Comparison of ENCODE assay signal across 40 cellular contexts in genomic region chr1:119268879-119269278, GRCh38.
"Had no signal": no experiment of that assay in that cellular context is flagged by ENCODE, and none has a peak within 500 bp of the region (broad histone marks: within the 10 kb centered on the region; RNA-seq: fewer than 3 reads in every experiment).

No MANE protein-coding gene starts in this region.

- ATAC-seq: activated CD4-positive, alpha-beta T cell treated with anti-CD3 and anti-CD28 coated beads for 36 hours; activated CD4-positive, CD25-positive, alpha-beta regulatory T cell treated with anti-CD3 and anti-CD28 coated beads, Interleukin-2, amount 50 U/mL, for 24 hours; activated CD8-positive, alpha-beta memory T cell treated with anti-CD3 and anti-CD28 coated beads, Interleukin-2, amount 10 ng/mL, durations not matched to agents 7 days and 5 days; activated CD8-positive, alpha-beta T cell treated with anti-CD3 and anti-CD28 coated beads, Interleukin-2, amount 10 ng/mL, durations not matched to agents 7 days and 5 days; activated naive CD4-positive, alpha-beta T cell treated with anti-CD3 and anti-CD28 coated beads, Interleukin-2, amount 50 U/mL, for 72 hours; activated T-cell treated with anti-CD3 and anti-CD28 coated beads, Interleukin-2, amount 50 U/mL, for 4 hours; activated T-cell treated with anti-CD3 and anti-CD28 coated beads, Interleukin-2, amount 50 U/mL, for 72 hours; activated T-helper 17 cell treated with anti-CD3 and anti-CD28 coated beads, Interleukin-2, amount 50 U/mL, for 72 hours; WTC11 had no signal

- H3K9me3 ChIP-seq: adrenal gland had no signal

- FAIRE-seq: bronchial epithelial cell, TTC549 had no signal

- H3K4me1 Mint-ChIP-seq: activated CD4-positive, alpha-beta memory T cell treated with anti-CD3 and anti-CD28 coated beads, Interleukin-2, amount 10 ng/mL, durations not matched to agents 7 days and 5 days; activated CD4-positive, alpha-beta T cell treated with anti-CD3 and anti-CD28 coated beads for 36 hours; activated CD4-positive, alpha-beta T cell treated with anti-CD3 and anti-CD28 coated beads, Interleukin-2, amount 10 ng/mL, durations not matched to agents 7 days and 5 days; activated CD8-positive, alpha-beta memory T cell treated with anti-CD3 and anti-CD28 coated beads, Interleukin-2, amount 10 ng/mL, durations not matched to agents 7 days and 5 days; activated T-helper 17 cell treated with anti-CD3 and anti-CD28 coated beads, Interleukin-2, amount 50 U/mL, for 72 hours; brain; central memory CD8-positive, alpha-beta T cell; WTC11 had no signal

- H3K4me3 ChIP-seq: adrenal gland, cardiac muscle cell had no signal

- H3K27me3 ChIP-seq: adrenal gland had no signal

- H3K4me1 ChIP-seq: adrenal gland had no signal

- H3K36me3 ChIP-seq: adrenal gland, cardiac muscle cell, WERI-Rb-1 had no signal

- H3K9me3 Mint-ChIP-seq: activated CD4-positive, alpha-beta memory T cell treated with anti-CD3 and anti-CD28 coated beads, Interleukin-2, amount 10 ng/mL, durations not matched to agents 7 days and 5 days; activated CD4-positive, alpha-beta T cell treated with anti-CD3 and anti-CD28 coated beads, Interleukin-2, amount 10 ng/mL, durations not matched to agents 7 days and 5 days; activated naive CD4-positive, alpha-beta T cell treated with anti-CD3 and anti-CD28 coated beads for 36 hours; activated naive CD4-positive, alpha-beta T cell treated with anti-CD3 and anti-CD28 coated beads, Interleukin-2, amount 50 U/mL, for 72 hours; activated naive CD8-positive, alpha-beta T cell treated with anti-CD3 and anti-CD28 coated beads for 36 hours; activated T-cell treated with anti-CD3 and anti-CD28 coated beads, Interleukin-2, amount 50 U/mL, for 4 hours; activated T-cell treated with anti-CD3 and anti-CD28 coated beads, Interleukin-2, amount 50 U/mL, for 72 hours; activated T-helper 1 cell treated with anti-CD3 and anti-CD28 coated beads, Interleukin-12 subunit alpha, Interleukin-12 subunit beta, Interleukin-2, Interleukin-4 antibody, amounts not matched to agents 30 ng/mL and 10 ng/mL and 1 ng/mL, durations not matched to agents 14 hours and 24 hours and 36 hours; activated T-helper 17 cell treated with anti-CD3 and anti-CD28 coated beads, Interleukin-2, amount 50 U/mL, for 72 hours; central memory CD8-positive, alpha-beta T cell; T-helper 1 cell treated with Interleukin-12 subunit alpha and Interleukin-12 subunit beta and Interleukin-4 antibody, amounts not matched to agents 30 μg/mL and 1 μg/mL, for 36 hours; T-helper 2 cell treated with Interferon-gamma antibody and Interleukin-4, amounts not matched to agents 5 μg/mL and 100 μg/mL, for 36 hours had no signal

- H3K27ac ChIP-seq: adrenal gland, cardiac muscle cell, WERI-Rb-1 had no signal

- H3K4me3 Mint-ChIP-seq: activated CD4-positive, alpha-beta memory T cell treated with anti-CD3 and anti-CD28 coated beads, Interleukin-2, amount 10 ng/mL, durations not matched to agents 7 days and 5 days; activated CD4-positive, alpha-beta T cell treated with anti-CD3 and anti-CD28 coated beads for 36 hours; activated CD4-positive, alpha-beta T cell treated with anti-CD3 and anti-CD28 coated beads, Interleukin-2, amount 10 ng/mL, durations not matched to agents 7 days and 5 days; activated CD8-positive, alpha-beta memory T cell treated with anti-CD3 and anti-CD28 coated beads, Interleukin-2, amount 10 ng/mL, durations not matched to agents 7 days and 5 days; activated CD8-positive, alpha-beta T cell treated with anti-CD3 and anti-CD28 coated beads, Interleukin-2, amount 10 ng/mL, durations not matched to agents 7 days and 5 days; activated naive CD4-positive, alpha-beta T cell treated with anti-CD3 and anti-CD28 coated beads for 36 hours; activated naive CD8-positive, alpha-beta T cell treated with anti-CD3 and anti-CD28 coated beads for 36 hours; activated T-cell treated with anti-CD3 and anti-CD28 coated beads, Interleukin-2, amount 50 U/mL, for 4 hours; activated T-cell treated with anti-CD3 and anti-CD28 coated beads, Interleukin-2, amount 50 U/mL, for 72 hours; activated T-helper 1 cell treated with anti-CD3 and anti-CD28 coated beads, Interleukin-12 subunit alpha, Interleukin-12 subunit beta, Interleukin-2, Interleukin-4 antibody, amounts not matched to agents 30 ng/mL and 10 ng/mL and 1 ng/mL, durations not matched to agents 14 hours and 24 hours and 36 hours; activated T-helper 17 cell treated with anti-CD3 and anti-CD28 coated beads, Interleukin-2, amount 50 U/mL, for 72 hours; brain; central memory CD8-positive, alpha-beta T cell; T-helper 1 cell treated with Interleukin-12 subunit alpha and Interleukin-12 subunit beta and Interleukin-4 antibody, amounts not matched to agents 30 μg/mL and 1 μg/mL, for 36 hours; T-helper 2 cell treated with Interferon-gamma antibody and Interleukin-4, amounts not matched to agents 5 μg/mL and 100 μg/mL, for 36 hours; WTC11 had no signal

- DNase-seq: activated CD4-positive, alpha-beta memory T cell treated with anti-CD3 and anti-CD28 coated beads, Interleukin-2, amount 10 ng/mL, durations not matched to agents 7 days and 5 days; activated CD4-positive, alpha-beta T cell treated with anti-CD3 and anti-CD28 coated beads for 1 hour; activated CD4-positive, alpha-beta T cell treated with anti-CD3 and anti-CD28 coated beads for 36 hours; activated CD4-positive, alpha-beta T cell treated with anti-CD3 and anti-CD28 coated beads for 48 hours; activated CD4-positive, alpha-beta T cell treated with anti-CD3 and anti-CD28 coated beads, Interleukin-2, amount 10 ng/mL, durations not matched to agents 7 days and 5 days; activated CD4-positive, alpha-beta T cell treated with anti-CD3 and anti-CD28 coated beads, Interleukin-2, amount 50 U/mL, for 48 hours; activated CD4-positive, CD25-positive, alpha-beta regulatory T cell; activated CD8-positive, alpha-beta memory T cell treated with anti-CD3 and anti-CD28 coated beads for 24 hours; activated CD8-positive, alpha-beta memory T cell treated with anti-CD3 and anti-CD28 coated beads, Interleukin-2, amount 10 ng/mL, durations not matched to agents 7 days and 5 days; activated CD8-positive, alpha-beta memory T cell treated with anti-CD3 and anti-CD28 coated beads, Interleukin-2, amount 50 U/mL, for 48 hours; activated CD8-positive, alpha-beta T cell treated with anti-CD3 and anti-CD28 coated beads, Interleukin-2, amount 10 ng/mL, durations not matched to agents 7 days and 5 days; activated effector memory CD4-positive, alpha-beta T cell treated with anti-CD3 and anti-CD28 coated beads, Interleukin-2, amount 50 U/mL, for 16 hours; activated gamma-delta T cell treated with Interleukin-2 at 50 U/mL for 16 hours; activated naive CD4-positive, alpha-beta T cell; activated naive CD4-positive, alpha-beta T cell treated with anti-CD3 and anti-CD28 coated beads for 36 hours; activated naive CD4-positive, alpha-beta T cell treated with anti-CD3 and anti-CD28 coated beads, Interleukin-2, amount 50 U/mL, for 16 hours; activated naive CD8-positive, alpha-beta T cell treated with anti-CD3 and anti-CD28 coated beads for 36 hours; activated T-cell treated with anti-CD3 and anti-CD28 coated beads, Interleukin-2, amount 50 U/mL, for 4 hours; activated T-cell treated with anti-CD3 and anti-CD28 coated beads, Interleukin-2, amount 50 U/mL, for 72 hours; adrenal gland; amniotic stem cell; aorta; caudate nucleus; cerebellar nuclear complex; T-helper 1 cell; T-helper 2 cell; T-helper 9 cell; WERI-Rb-1 had no signal

- H3K27me3 Mint-ChIP-seq: activated T-helper 17 cell treated with anti-CD3 and anti-CD28 coated beads, Interleukin-2, amount 50 U/mL, for 72 hours had no signal

- H3K27ac Mint-ChIP-seq: activated CD4-positive, alpha-beta memory T cell treated with anti-CD3 and anti-CD28 coated beads, Interleukin-2, amount 10 ng/mL, durations not matched to agents 7 days and 5 days; activated CD4-positive, alpha-beta T cell treated with anti-CD3 and anti-CD28 coated beads for 36 hours; activated CD4-positive, alpha-beta T cell treated with anti-CD3 and anti-CD28 coated beads, Interleukin-2, amount 10 ng/mL, durations not matched to agents 7 days and 5 days; activated CD8-positive, alpha-beta memory T cell treated with anti-CD3 and anti-CD28 coated beads, Interleukin-2, amount 10 ng/mL, durations not matched to agents 7 days and 5 days; activated CD8-positive, alpha-beta T cell treated with anti-CD3 and anti-CD28 coated beads, Interleukin-2, amount 10 ng/mL, durations not matched to agents 7 days and 5 days; activated naive CD4-positive, alpha-beta T cell treated with anti-CD3 and anti-CD28 coated beads for 36 hours; activated naive CD4-positive, alpha-beta T cell treated with anti-CD3 and anti-CD28 coated beads, Interleukin-2, amount 50 U/mL, for 72 hours; activated naive CD8-positive, alpha-beta T cell treated with anti-CD3 and anti-CD28 coated beads for 36 hours; activated T-cell treated with anti-CD3 and anti-CD28 coated beads, Interleukin-2, amount 50 U/mL, for 72 hours; activated T-helper 1 cell treated with anti-CD3 and anti-CD28 coated beads, Interleukin-12 subunit alpha, Interleukin-12 subunit beta, Interleukin-2, Interleukin-4 antibody, amounts not matched to agents 30 ng/mL and 10 ng/mL and 1 ng/mL, durations not matched to agents 14 hours and 24 hours and 36 hours; activated T-helper 17 cell treated with anti-CD3 and anti-CD28 coated beads, Interleukin-2, amount 50 U/mL, for 72 hours; brain; T-helper 1 cell treated with Interleukin-12 subunit alpha and Interleukin-12 subunit beta and Interleukin-4 antibody, amounts not matched to agents 30 μg/mL and 1 μg/mL, for 36 hours; T-helper 2 cell treated with Interferon-gamma antibody and Interleukin-4, amounts not matched to agents 5 μg/mL and 100 μg/mL, for 36 hours; WTC11 had no signal

- H3K36me3 Mint-ChIP-seq: activated CD8-positive, alpha-beta memory T cell treated with anti-CD3 and anti-CD28 coated beads, Interleukin-2, amount 10 ng/mL, durations not matched to agents 7 days and 5 days; activated naive CD4-positive, alpha-beta T cell treated with anti-CD3 and anti-CD28 coated beads, Interleukin-2, amount 50 U/mL, for 72 hours; activated naive CD8-positive, alpha-beta T cell treated with anti-CD3 and anti-CD28 coated beads for 36 hours; brain had no signal
